ENCODE assay signal across 8 cellular contexts in the genomic region with DNA sequence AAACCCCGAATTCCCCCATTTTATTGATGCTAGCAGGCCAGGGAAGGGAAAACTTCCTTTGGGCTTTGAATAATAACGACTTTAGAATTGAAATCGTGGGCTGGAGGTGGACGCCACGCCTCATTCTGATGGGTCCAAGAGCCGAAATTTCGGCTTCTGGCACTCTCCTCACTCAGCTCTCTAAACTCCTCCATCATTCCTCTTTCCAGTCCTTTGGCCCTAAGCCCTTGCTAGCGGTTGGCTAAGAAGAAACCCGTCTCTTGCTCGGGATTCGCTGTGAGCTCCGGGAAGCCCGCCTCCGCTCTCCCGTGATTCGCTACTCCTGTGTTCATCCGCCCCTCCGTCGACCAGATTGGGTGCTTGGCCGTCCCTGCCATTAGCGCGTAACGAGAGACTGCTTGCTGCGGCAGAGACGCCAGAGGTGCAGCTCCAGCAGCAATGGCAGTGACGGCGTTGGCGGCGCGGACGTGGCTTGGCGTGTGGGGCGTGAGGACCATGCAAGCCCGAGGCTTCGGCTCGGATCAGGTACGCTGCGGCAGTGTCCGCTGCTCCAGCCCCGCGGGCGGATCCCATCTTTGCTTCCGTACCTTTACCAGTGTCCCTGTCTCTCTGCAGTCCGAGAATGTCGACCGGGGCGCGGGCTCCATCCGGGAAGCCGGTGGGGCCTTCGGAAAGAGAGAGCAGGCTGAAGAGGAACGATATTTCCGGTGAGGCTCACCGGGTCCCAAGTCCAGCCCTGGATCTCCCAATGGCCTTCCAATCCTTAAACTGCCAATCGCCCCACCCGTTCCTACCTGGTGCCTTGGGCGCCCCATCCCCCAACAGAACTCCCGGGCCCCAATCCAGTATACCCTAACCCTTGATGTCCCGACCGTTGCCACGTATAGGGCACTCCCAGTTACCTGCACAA. TPM values are rescaled to one million over a fixed set of nuclear protein-coding genes. Genes with fewer than 3 reads are reported as not detected.
DNase-seq lines count a peak whose midpoint lies in the region; ATAC-seq, FAIRE-seq and TF ChIP-seq lines count a peak whose summit lies in the region.

A gene (plus strand): TSS at position 379 of the 910 bp plus-strand sequence. CDS start 60 bp downstream, at position 439.

- POLR2A ChIA-PET in RWPE1 (lab: Yijun Ruan, JAX; ENCODE audit: low non-redundant PET) = interaction anchor here (0.6 to 1.0 kb wide), 2 partner anchors 10 to 92 kb away, joined by 3 read pairs; no protein-coding TSS in a partner anchor

- peak; percentile 94 for TF ChIP-seq POLR2A in H54 (IDR thresholded peaks at IDR 0.05; ENCODE audit: low read depth, low read length)

- TF ChIP-seq CTCF in RWPE1 (conservative IDR thresholded peaks at IDR 0.05; ENCODE audit: low read depth) = no peak
- no peak for TF ChIP-seq CTCF in natural killer cell (IDR thresholded peaks at IDR 0.05)

- H3K9me3 Mint-ChIP-seq in activated T-helper 17 cell treated with anti-CD3 and anti-CD28 coated beads, Interleukin-2, amount 50 U/mL, for 72 hours = no peaks in the 10 kb centered on the region
- H3K9me3 Mint-ChIP-seq in natural killer cell = no peaks in the 10 kb centered on the region

- FAIRE-seq in H54 (lab: Jason Lieb, UNC) = peak; percentile 89

- peaks cover 10% of the 10 kb centered on the region for H3K4me1 Mint-ChIP-seq in activated T-helper 17 cell treated with anti-CD3 and anti-CD28 coated beads, Interleukin-2, amount 50 U/mL, for 72 hours
- peaks cover 12 to 13% of the 10 kb centered on the region in 2 donors for H3K4me1 Mint-ChIP-seq in natural killer cell

- intact Hi-C loops in natural killer cell (cut with micrococcal nuclease) = loop anchor here (1.0 kb wide), 2 partner anchors 10 to 23 kb away; a partner anchor contains a TSS

- DNase-seq in ELF-1 (ENCODE audit: low read depth, low spot score) (peak; percentile 98), H54 (ENCODE audit: insufficient read length, low spot score) (peak; percentile 79), LoVo (ENCODE audit: low spot score) (peak; percentile 97), RWPE1 (ENCODE audit: low spot score) (peak; percentile 99), fibroblast of peridontal ligament (ENCODE audit: extremely low read depth) (peak; percentile 97), natural killer cell (peak; percentile 91)
- peak; percentile 96 for DNase-seq in stimulated activated naive CD4-positive, alpha-beta T cell treated with Interleukin-2 at 50 U/mL for 16 hours (lab: John Stamatoyannopoulos, UW)

- peak within 1 kb of the TSS; percentile 85 for H3K27ac ChIP-seq in RWPE1

- CTCF ChIA-PET in RWPE1 (lab: Yijun Ruan, JAX) = interaction anchor here (0.5 to 0.6 kb wide), 3 partner anchors 18 to 167 kb away, joined by 3 to 4 read pairs (median 3); no protein-coding TSS in a partner anchor

- peak; percentile 98 for ATAC-seq in activated T-helper 17 cell treated with anti-CD3 and anti-CD28 coated beads, Interleukin-2, amount 50 U/mL, for 72 hours (replicated peaks)
- peak; percentile 94 to 98 (median 95) for ATAC-seq in natural killer cell

- no peak within 1 kb of the TSS for H3K4me3 Mint-ChIP-seq in activated T-helper 17 cell treated with anti-CD3 and anti-CD28 coated beads, Interleukin-2, amount 50 U/mL, for 72 hours
- no peak within 1 kb of the TSS for H3K4me3 Mint-ChIP-seq in natural killer cell

- no peaks in the 10 kb centered on the region for H3K27me3 Mint-ChIP-seq in activated T-helper 17 cell treated with anti-CD3 and anti-CD28 coated beads, Interleukin-2, amount 50 U/mL, for 72 hours
- no peaks in the 10 kb centered on the region for H3K27me3 Mint-ChIP-seq in natural killer cell (ENCODE audit: low read depth in 2 of 2)

- H3K36me3 Mint-ChIP-seq in activated T-helper 17 cell treated with anti-CD3 and anti-CD28 coated beads, Interleukin-2, amount 50 U/mL, for 72 hours (ENCODE audit: low read depth) = peaks cover 12% of the 10 kb centered on the region
- H3K36me3 Mint-ChIP-seq in natural killer cell = no peaks in the 10 kb centered on the region

- no peak within 1 kb of the TSS for H3K27ac Mint-ChIP-seq in activated T-helper 17 cell treated with anti-CD3 and anti-CD28 coated beads, Interleukin-2, amount 50 U/mL, for 72 hours
- H3K27ac Mint-ChIP-seq in natural killer cell = no peak within 1 kb of the TSS

RNA-seq across cellular contexts. Expression of the gene that starts here (rescaled TPM):
- total RNA-seq in activated T-helper 17 cell treated with anti-CD3 and anti-CD28 coated beads, Interleukin-2, amount 50 U/mL, for 72 hours = 100 to 1,000 TPM; 121 to 143 TPM
- 100 to 1,000 TPM in 1 of 3 donors, 10 to 100 TPM in 2; 81.1 to 101 (median 91.1) TPM for total RNA-seq in natural killer cell

Comparison
In these comparisons a context has a peak if more than half of its experiments do, and no peak if none do; other contexts are left out.
1. Peak in every context shown above with its lines: DNase-seq, ATAC-seq and H3K27ac ChIP-seq.